Comparison of ENCODE assay signal across 8 cellular contexts in the genomic region with DNA sequence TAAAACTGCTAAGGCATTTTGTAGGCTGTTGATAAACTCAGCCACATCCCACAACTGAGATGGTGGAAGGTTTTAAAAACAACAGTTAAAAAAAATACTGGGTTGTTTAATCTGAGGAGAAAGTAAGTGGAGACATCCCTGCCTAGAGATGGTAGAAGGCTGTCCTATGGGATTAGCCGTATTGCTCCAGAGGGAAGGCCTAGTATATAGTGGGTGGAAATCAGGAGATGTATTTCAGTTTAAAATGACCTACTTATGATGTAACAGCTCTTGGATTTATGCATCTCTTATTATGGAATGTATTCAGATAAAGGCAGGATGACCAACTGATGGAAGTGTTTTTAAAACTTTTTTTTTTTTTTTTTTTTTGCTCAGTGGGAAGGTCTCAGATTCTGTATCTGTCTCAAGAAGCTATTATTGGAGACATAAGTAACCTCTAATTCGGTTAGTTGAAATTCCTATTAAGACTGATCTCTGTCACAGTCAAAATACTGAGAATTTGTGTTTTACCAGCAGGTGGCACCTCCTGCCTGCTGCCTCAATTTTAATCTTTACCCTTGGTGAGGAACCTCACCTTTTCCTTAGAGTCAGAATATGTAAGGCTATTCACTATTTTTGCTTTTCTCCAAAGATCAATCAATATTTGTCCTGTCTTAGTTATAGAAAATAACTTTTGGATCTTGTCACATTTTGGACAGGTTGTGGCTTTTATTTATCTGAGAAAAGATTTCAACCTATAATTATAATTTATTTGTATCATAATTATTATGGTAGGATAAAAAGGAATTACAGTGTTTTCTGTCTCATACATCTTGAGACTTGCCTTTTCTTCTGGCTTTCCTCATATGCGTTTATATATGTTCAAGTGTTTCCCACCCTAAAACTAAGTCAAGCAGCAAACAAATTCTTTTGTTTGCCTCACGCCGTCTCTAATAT.
DNase-seq lines count a peak whose midpoint lies in the region; ATAC-seq and TF ChIP-seq lines count a peak whose summit lies in the region.

No MANE protein-coding gene starts in this region.

- TF ChIP-seq CTCF in WERI-Rb-1 (IDR thresholded peaks at IDR 0.05; ENCODE audit: low read depth, low read length), result peak; percentile 57

- peaks cover 4% of the 10 kb centered on the region for H3K4me1 Mint-ChIP-seq in stimulated activated naive CD8-positive, alpha-beta T cell treated with anti-CD3 and anti-CD28 coated beads, Interleukin-15, amount 100 ng/mL, for 72 hours
- H3K4me1 Mint-ChIP-seq in natural killer cell treated with Interleukin-12 subunit alpha and Interleukin-12 subunit beta and Interleukin-15 and Interleukin-18, amount 100 ng/mL, for 72 hours (ENCODE audit: low read depth in 2 of 2), result peaks cover 0 to 11% of the 10 kb centered on the region in 2 donors

- H3K27ac ChIP-seq in WERI-Rb-1, result no peak overlapping the region

- H3K9me3 Mint-ChIP-seq in stimulated activated naive CD8-positive, alpha-beta T cell treated with anti-CD3 and anti-CD28 coated beads, Interleukin-15, amount 100 ng/mL, for 72 hours, result no peaks in the 10 kb centered on the region
- H3K9me3 Mint-ChIP-seq in natural killer cell treated with Interleukin-12 subunit alpha and Interleukin-12 subunit beta and Interleukin-15 and Interleukin-18, amount 100 ng/mL, for 72 hours, result no peaks in the 10 kb centered on the region

- ATAC-seq in stimulated activated naive CD8-positive, alpha-beta T cell treated with anti-CD3 and anti-CD28 coated beads, Interleukin-15, amount 100 ng/mL, for 72 hours, result no peak
- no peak for ATAC-seq in natural killer cell treated with Interleukin-12 subunit alpha and Interleukin-12 subunit beta and Interleukin-15 and Interleukin-18, amount 100 ng/mL, for 72 hours
- no peak for ATAC-seq in GM21576 (IDR thresholded peaks at IDR 0.05; ENCODE audit: unreplicated experiment)

- no peak overlapping the region for H3K4me3 Mint-ChIP-seq in stimulated activated naive CD8-positive, alpha-beta T cell treated with anti-CD3 and anti-CD28 coated beads, Interleukin-15, amount 100 ng/mL, for 72 hours
- H3K4me3 Mint-ChIP-seq in natural killer cell treated with Interleukin-12 subunit alpha and Interleukin-12 subunit beta and Interleukin-15 and Interleukin-18, amount 100 ng/mL, for 72 hours, result no peak overlapping the region

- H3K4me3 ChIP-seq in WERI-Rb-1 (ENCODE audit: low read depth, low read length), result no peak overlapping the region

- no peaks in the 10 kb centered on the region for H3K27me3 ChIP-seq in WERI-Rb-1 (ENCODE audit: insufficient read depth, low read depth, severe bottlenecking)

- H3K36me3 ChIP-seq in WERI-Rb-1, result no peaks in the 10 kb centered on the region; the same call in 1 of the 2 replicates

- H3K36me3 Mint-ChIP-seq in natural killer cell treated with Interleukin-12 subunit alpha and Interleukin-12 subunit beta and Interleukin-15 and Interleukin-18, amount 100 ng/mL, for 72 hours, result peaks cover 13% of the 10 kb centered on the region

- no peak overlapping the region for H3K27ac Mint-ChIP-seq in stimulated activated naive CD8-positive, alpha-beta T cell treated with anti-CD3 and anti-CD28 coated beads, Interleukin-15, amount 100 ng/mL, for 72 hours
- no peak overlapping the region for H3K27ac Mint-ChIP-seq in natural killer cell treated with Interleukin-12 subunit alpha and Interleukin-12 subunit beta and Interleukin-15 and Interleukin-18, amount 100 ng/mL, for 72 hours

- DNase-seq in 8988T (peak; percentile 12), Daoy (ENCODE audit: low read depth) (peak; percentile 15), NCI-H1092 (lab: John Stamatoyannopoulos, UW) (peak; percentile 13), WERI-Rb-1 (peak; percentile 44), hepatic stellate cell (ENCODE audit: low spot score) (peak; percentile 17)
- DNase-seq in stimulated activated naive CD8-positive, alpha-beta T cell treated with anti-CD3 and anti-CD28 coated beads, Interleukin-15, amount 100 ng/mL, for 72 hours, result peak; percentile 10 to 18
- DNase-seq in natural killer cell treated with Interleukin-12 subunit alpha and Interleukin-12 subunit beta and Interleukin-15 and Interleukin-18, amount 100 ng/mL, for 72 hours (ENCODE audit: low spot score), result no peak

- no peaks in the 10 kb centered on the region for H3K27me3 Mint-ChIP-seq in stimulated activated naive CD8-positive, alpha-beta T cell treated with anti-CD3 and anti-CD28 coated beads, Interleukin-15, amount 100 ng/mL, for 72 hours
- no peaks in the 10 kb centered on the region for H3K27me3 Mint-ChIP-seq in natural killer cell treated with Interleukin-12 subunit alpha and Interleukin-12 subunit beta and Interleukin-15 and Interleukin-18, amount 100 ng/mL, for 72 hours

- H3K9me3 ChIP-seq in WERI-Rb-1 (ENCODE audit: severe bottlenecking), result no peaks in the 10 kb centered on the region
